In the genomic region with DNA sequence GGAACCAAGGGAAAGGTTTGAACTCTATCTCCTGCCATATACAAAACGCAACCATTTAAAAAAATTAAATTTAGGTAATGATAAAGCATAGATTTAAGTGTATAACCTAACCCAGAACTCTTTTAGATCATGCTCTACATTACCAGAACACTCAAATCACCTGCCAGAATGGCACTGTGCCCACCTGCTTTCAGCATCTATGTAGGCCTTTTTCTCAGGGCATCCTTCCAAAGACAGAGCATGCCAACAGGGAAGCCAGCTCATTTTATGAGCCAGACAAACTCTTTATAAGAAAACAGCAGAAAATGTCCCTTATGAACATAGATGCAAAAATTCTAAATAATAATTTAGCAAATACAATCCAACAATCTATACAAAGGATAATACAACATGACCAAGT, we compare ENCODE assay signal across 27 cellular contexts. TPM values are rescaled to one million over a fixed set of nuclear protein-coding genes. Genes with fewer than 3 reads are reported as not detected.
DNase-seq lines count a peak whose midpoint lies in the region; ATAC-seq and TF ChIP-seq lines count a peak whose summit lies in the region.
"Had no signal": no experiment of that assay in that cellular context is flagged by ENCODE, and none has a peak within 500 bp of the region (broad histone marks: within the 10 kb centered on the region; RNA-seq: fewer than 3 reads in every experiment).

No MANE protein-coding gene starts in this region.

- TF ChIP-seq CTCF in sigmoid colon (IDR thresholded peaks at IDR 0.05): no peak

- DNase-seq in DMS79 treated with DMSO at 0.1 percent for 48 hours (lab: John Stamatoyannopoulos, UW) (peak; percentile 2), DMS79 (lab: John Stamatoyannopoulos, UW) (no peak), NCI-H446 (lab: John Stamatoyannopoulos, UW) (peak; percentile 83 to 84), left cardiac atrium (peak; percentile 68), sigmoid colon (peak; percentile 86), GOT3 (lab: John Stamatoyannopoulos, UW) (no peak), NCI-H1417 (lab: John Stamatoyannopoulos, UW) (no peak), Ammon's horn (ENCODE audit: low spot score) (no peak)
- DNase-seq: 8988T; activated CD4-positive, alpha-beta T cell treated with anti-CD3 and anti-CD28 coated beads, Interleukin-2, amount 50 U/mL, for 1 hour; activated CD8-positive, alpha-beta memory T cell treated with anti-CD3 and anti-CD28 coated beads, Interleukin-2, amount 10 ng/mL, durations not matched to agents 7 days and 5 days; activated naive CD4-positive, alpha-beta T cell treated with Interleukin-2 at 50 U/mL for 16 hours; activated T-cell treated with anti-CD3 and anti-CD28 coated beads, Interleukin-2, amount 50 U/mL, for 72 hours; amniotic stem cell; CD8-positive, alpha-beta T cell; dermis blood vessel endothelial cell; DMS153; GDM1; Kasumi-1; left lung; NCI-H2107; NCI-H69; RPMI8226; WERI-Rb-1 had no signal

- no peaks in the 10 kb centered on the region for H3K36me3 ChIP-seq in sigmoid colon
- H3K36me3 ChIP-seq: left lung, WERI-Rb-1 had no signal

- H3K4me1 ChIP-seq in sigmoid colon: peaks cover 0 to 74% (median 31%) of the 10 kb centered on the region in 4 donors
- H3K4me1 ChIP-seq: parathyroid adenoma had no signal

- H3K27me3 ChIP-seq in sigmoid colon: no peaks in the 10 kb centered on the region

- TF ChIP-seq POLR2A in sigmoid colon (IDR thresholded peaks at IDR 0.05): no peak

- intact Hi-C loops in left cardiac atrium (cut with DNase I) (loop anchor here in 1 of 2 donors (5.0 kb wide), 5 partner anchors 48 to 197 kb away; partner anchors contain the start of gene SMAD5), sigmoid colon (cut with DNase I) (loop anchor here (5.0 kb wide), 2 partner anchors 128 to 197 kb away; no protein-coding TSS in a partner anchor)

- TF ChIP-seq EP300 in sigmoid colon (IDR thresholded peaks at IDR 0.05): no peak

- no peaks in the 10 kb centered on the region for H3K9me3 ChIP-seq in sigmoid colon
- H3K9me3 ChIP-seq: left lung had no signal

- 38 to 79% methylated on average over 1 of the region's 1 CpG for WGBS in sigmoid colon, 2 donors

- H3K27ac ChIP-seq in sigmoid colon: peak overlapping the region in 2 of 4 donors; percentile 10 to 42
- H3K27ac ChIP-seq: HL-60, left lung, parathyroid adenoma, SK-N-MC, WERI-Rb-1 had no signal

- H3K4me3 ChIP-seq in sigmoid colon: no peak overlapping the region
- H3K4me3 ChIP-seq: left lung, SK-N-MC had no signal

- ATAC-seq in left cardiac atrium: no peak
- ATAC-seq: activated CD8-positive, alpha-beta memory T cell treated with anti-CD3 and anti-CD28 coated beads, Interleukin-2, amount 10 ng/mL, durations not matched to agents 7 days and 5 days; activated T-cell treated with anti-CD3 and anti-CD28 coated beads, Interleukin-2, amount 50 U/mL, for 72 hours; CD8-positive, alpha-beta T cell; left lung had no signal

RNA-seq across cellular contexts. Expression of gene SMAD5, which starts 47.9 kb away (rescaled TPM):
- total RNA-seq in left cardiac atrium (10 to 100 TPM; 43.1 to 50.8 TPM), sigmoid colon (10 to 100 TPM; 47.6 to 85.0 (median 59.8) TPM)
- 1 to 10 TPM; 4.9 to 9.7 (median 6.6) TPM for polyA plus RNA-seq in sigmoid colon

RNA-seq across cellular contexts. Expression of gene TGFBI, which starts 55.9 kb away (rescaled TPM):
- total RNA-seq in left cardiac atrium (100 to 1,000 TPM in 1 of 2 donors, 10 to 100 TPM in 1; 79.7 to 130 TPM), sigmoid colon (100 to 1,000 TPM in 2 of 4 donors, 10 to 100 TPM in 2; 49.2 to 178 (median 91.6) TPM)
- 100 to 1,000 TPM in 1 of 3 donors, 10 to 100 TPM in 2; 48.6 to 106 (median 65.3) TPM for polyA plus RNA-seq in sigmoid colon
- total RNA-seq: activated T-cell treated with anti-CD3 and anti-CD28 coated beads, Interleukin-2, amount 50 U/mL, for 72 hours had no signal

Comparison
In these comparisons a context has a peak if more than half of its experiments do, and no peak if none do; other contexts are left out.
1. DNase-seq: peak in DMS79 treated with DMSO at 0.1 percent for 48 hours (single experiment), NCI-H446 (2 of 2), left cardiac atrium (single experiment) and sigmoid colon (single experiment); none in DMS79 (single experiment), GOT3 (single experiment), NCI-H1417 (0 of 3) and Ammon's horn (single experiment).